ENCODE assay signal across 22 cellular contexts in the genomic region with DNA sequence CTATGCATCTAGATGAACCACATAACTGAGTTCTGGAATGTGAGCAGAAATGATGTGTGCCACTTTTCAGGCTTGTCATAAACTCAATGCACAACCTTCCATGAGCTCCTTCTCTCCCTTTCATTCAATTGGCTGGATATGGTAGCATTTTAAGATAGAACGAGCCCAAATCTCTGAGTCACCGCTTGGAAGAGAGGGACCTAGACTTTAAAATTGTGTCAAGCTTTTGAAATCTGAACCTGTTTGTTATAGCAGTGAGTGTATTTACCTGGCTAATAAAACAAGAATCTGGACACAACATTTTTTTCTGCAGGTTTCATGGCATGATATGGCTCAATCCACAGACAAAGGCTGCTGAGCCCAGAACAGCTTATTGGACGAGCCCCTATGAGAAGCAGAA.
"Had no signal": no experiment of that assay in that cellular context is flagged by ENCODE, and none has a peak within 500 bp of the region (broad histone marks: within the 10 kb centered on the region; RNA-seq: fewer than 3 reads in every experiment).

No MANE protein-coding gene starts in this region.

- H3K4me1 ChIP-seq: Peyer's patch, SJSA1 had no signal

- H2AFZ ChIP-seq: PC-9 had no signal

- H3K27ac ChIP-seq: Peyer's patch, SJSA1, SK-N-MC had no signal

- H3K9me3 ChIP-seq: Peyer's patch had no signal

- H3K36me3 ChIP-seq: MG63, Peyer's patch, SJSA1 had no signal

- H3K4me3 ChIP-seq: MG63, PC-9, Peyer's patch, SJSA1, SK-N-MC had no signal

- ATAC-seq: Right ventricle myocardium inferior, T-cell had no signal

- DNase-seq: KBM-7, MG63, NCI-H1092, NCI-H1105 treated with DMSO at 0.1 percent for 48 hours, NCI-H1417 treated with DMSO at 0.1 percent for 48 hours, NCI-H146, NCI-H1694 treated with DMSO at 0.1 percent for 48 hours, NCI-H1930, NCI-H2081, NCI-H2107, NCI-H2227 treated with DMSO at 0.1 percent for 48 hours, NCI-H524, NCI-H526 treated with DMSO at 0.1 percent for 48 hours, NCI-H748 treated with DMSO at 0.1 percent for 48 hours, PC-9, Peyer's patch, SIG-M5, SW 1271, T-cell had no signal

- H3K27me3 ChIP-seq: MG63, Peyer's patch had no signal
